ENCODE assay signal across 21 cellular contexts in genomic region chr5:56443826-56444225, GRCh38.
"Had no signal": no experiment of that assay in that cellular context is flagged by ENCODE, and none has a peak within 500 bp of the region (broad histone marks: within the 10 kb centered on the region; RNA-seq: fewer than 3 reads in every experiment).

No MANE protein-coding gene starts in this region.

- DNase-seq: Kasumi-1, MV-4-11, NCI-H1048, NCI-H1105, NCI-H1417, NCI-H1436 treated with DMSO at 0.1 percent for 48 hours, NCI-H1694, NCI-H187 treated with DMSO at 0.1 percent for 48 hours, NCI-H2029 treated with DMSO at 0.1 percent for 48 hours, NCI-H2171 treated with DMSO at 0.1 percent for 48 hours, NCI-H345, NCI-H446 treated with DMSO at 0.1 percent for 48 hours, NCI-H510A treated with DMSO at 0.1 percent for 48 hours, NCI-H526, RPMI8226, SHP77 had no signal

- H3K4me3 Mint-ChIP-seq: IgD-negative memory B cell had no signal

- H3K27me3 Mint-ChIP-seq: IgD-negative memory B cell had no signal

- H3K4me3 ChIP-seq: K562 had no signal

- ATAC-seq: HepG2, K562, SK-N-SH treated with all-trans-retinoic acid at 6 μM for 48 hours had no signal

- H3K4me2 ChIP-seq: KMS-11 had no signal

- H3K9ac ChIP-seq: KMS-11 had no signal

- H3K27ac ChIP-seq: KMS-11 had no signal

- H3K27ac Mint-ChIP-seq: IgD-negative memory B cell had no signal

- H3K36me3 Mint-ChIP-seq: IgD-negative memory B cell had no signal
